In the genomic region with DNA sequence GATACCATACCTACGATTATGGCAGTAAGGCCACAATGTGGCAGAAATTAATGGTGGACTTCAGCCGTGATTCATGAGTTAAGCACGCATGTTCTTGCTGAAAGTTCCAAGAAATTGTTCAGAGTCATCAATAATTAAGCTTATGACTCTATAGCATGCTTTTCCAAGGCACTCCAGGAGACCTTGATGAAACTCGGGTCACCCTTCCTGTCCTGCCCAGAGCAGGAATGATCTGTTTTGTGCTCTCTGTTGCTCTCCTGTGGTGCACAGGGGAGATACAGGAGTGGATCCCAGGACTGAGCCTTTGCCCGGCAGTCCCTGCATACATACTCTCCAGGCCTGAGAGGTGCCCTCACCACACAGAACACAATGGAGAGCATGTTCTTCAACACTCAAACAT, we compare ENCODE assay signal across 8 cellular contexts.
DNase-seq lines count a peak whose midpoint lies in the region; ATAC-seq and TF ChIP-seq lines count a peak whose summit lies in the region.

No MANE protein-coding gene starts in this region.

- H3K9me3 ChIP-seq in DND-41 (ENCODE audit: insufficient read depth, low read length, severe bottlenecking) (no peaks in the 10 kb centered on the region), MG63 (peaks cover 3% of the 10 kb centered on the region; the same call in 1 of the 2 replicates), mesenchymal stem cell (ENCODE audit: control insufficient read depth, low read length) (peaks cover 2% of the 10 kb centered on the region), sigmoid colon (peaks cover 0 to 5% (median 0%) of the 10 kb centered on the region in 4 donors)

- H3K18ac ChIP-seq in mesenchymal stem cell (ENCODE audit: low read depth in 1 of 2, low read length in 2 of 2) = no peak overlapping the region

- no peaks in the 10 kb centered on the region for H3K4me1 ChIP-seq in DND-41 (ENCODE audit: insufficient read depth, low read length)
- peaks cover 6% of the 10 kb centered on the region for H3K4me1 ChIP-seq in mesenchymal stem cell (ENCODE audit: control insufficient read depth, insufficient read depth, low read depth, low read length)
- H3K4me1 ChIP-seq in sigmoid colon = no peaks in the 10 kb centered on the region

- H2BK120ac ChIP-seq in mesenchymal stem cell (ENCODE audit: low read depth, low read length) = no peak overlapping the region

- H3K79me2 ChIP-seq in DND-41 (ENCODE audit: insufficient read depth, low read length) = no peaks in the 10 kb centered on the region

- no peak for TF ChIP-seq EP300 in sigmoid colon (IDR thresholded peaks at IDR 0.05)

- H3K4ac ChIP-seq in mesenchymal stem cell (ENCODE audit: low read depth in 1 of 2, low read length in 2 of 2) = no peak overlapping the region

- no peak overlapping the region for H3K23ac ChIP-seq in mesenchymal stem cell (ENCODE audit: low read length in 2 of 2)

- TF ChIP-seq CTCF in DND-41 (IDR thresholded peaks at IDR 0.05; ENCODE audit: borderline replicate concordance, extremely low read depth, low read length, poor library complexity, severe bottlenecking) = peak; percentile 23
- peak; percentile 67 for TF ChIP-seq CTCF in choroid plexus epithelial cell (conservative IDR thresholded peaks at IDR 0.05; ENCODE audit: low read depth, low read length)
- TF ChIP-seq CTCF in sigmoid colon (IDR thresholded peaks at IDR 0.05) = no peak

- DNase-seq in DND-41 (no peak), MG63 (peak; percentile 83), choroid plexus epithelial cell (ENCODE audit: low read depth) (peak; percentile 49), mesenchymal stem cell (peak; percentile 31), NCI-H2081 (lab: John Stamatoyannopoulos, UW) (no peak), Ammon's horn (ENCODE audit: low spot score) (no peak), sigmoid colon (no peak)
- DNase-seq in stimulated activated naive CD4-positive, alpha-beta T cell treated with Interleukin-2 at 50 U/mL for 16 hours (lab: John Stamatoyannopoulos, UW) = no peak

- 70% methylated on average over 5 of the region's 5 CpGs for WGBS in mesenchymal stem cell
- WGBS in sigmoid colon, 2 donors = 53 to 82% methylated on average over 5 of the region's 5 CpGs

- H2AK5ac ChIP-seq in mesenchymal stem cell (ENCODE audit: low read length, severe bottlenecking) = no peak overlapping the region

- H3K36me3 ChIP-seq in DND-41 (ENCODE audit: insufficient read depth, low read length) (no peaks in the 10 kb centered on the region), MG63 (no peaks in the 10 kb centered on the region), mesenchymal stem cell (ENCODE audit: control insufficient read depth in 1 of 2, insufficient read depth in 2 of 2, low read depth in 1 of 2, low read length in 2 of 2) (peaks cover 3 to 14% of the 10 kb centered on the region in 2 experiments), sigmoid colon (peaks cover 0 to 20% (median 3%) of the 10 kb centered on the region in 4 donors)

- no peak overlapping the region for H3K14ac ChIP-seq in mesenchymal stem cell (ENCODE audit: low read length in 2 of 2)

- H3K4me2 ChIP-seq in DND-41 (ENCODE audit: insufficient read depth, low read length) (no peak overlapping the region), mesenchymal stem cell (ENCODE audit: low read length, poor library complexity, severe bottlenecking) (no peak overlapping the region)

- no peak overlapping the region for H4K91ac ChIP-seq in mesenchymal stem cell (ENCODE audit: low read length)

- H2AFZ ChIP-seq in DND-41 (ENCODE audit: low read depth, low read length) = no peak overlapping the region
- no peak overlapping the region for H2AFZ ChIP-seq in mesenchymal stem cell (ENCODE audit: low read depth, low read length)

- H2BK5ac ChIP-seq in mesenchymal stem cell (ENCODE audit: low read depth, low read length, poor library complexity, severe bottlenecking) = no peak overlapping the region

- no peak overlapping the region for H3K27ac ChIP-seq in DND-41 (ENCODE audit: low read length)
- H3K27ac ChIP-seq in mesenchymal stem cell (ENCODE audit: low read length, poor library complexity, severe bottlenecking) = peak overlapping the region; percentile 84
- H3K27ac ChIP-seq in sigmoid colon = no peak overlapping the region

- no peak overlapping the region for H2BK15ac ChIP-seq in mesenchymal stem cell (ENCODE audit: low read depth, poor library complexity, severe bottlenecking)

- intact Hi-C loops in sigmoid colon (cut with DNase I) = no loop called here

- no peak for ATAC-seq in DND-41 (ENCODE audit: insufficient read depth, low read depth)

- no peak overlapping the region for H2BK12ac ChIP-seq in mesenchymal stem cell (ENCODE audit: low read length in 2 of 2)

- H3K4me3 ChIP-seq in DND-41 (ENCODE audit: low read depth in 1 of 2, low read length in 2 of 2) = no peak overlapping the region
- no peak overlapping the region for H3K4me3 ChIP-seq in MG63
- H3K4me3 ChIP-seq in choroid plexus epithelial cell (ENCODE audit: low read depth, low read length) = no peak overlapping the region
- no peak overlapping the region for H3K4me3 ChIP-seq in mesenchymal stem cell (ENCODE audit: insufficient read depth in 1 of 2, low read depth in 1 of 2, low read length in 2 of 2)
- no peak overlapping the region for H3K4me3 ChIP-seq in sigmoid colon

- H4K8ac ChIP-seq in mesenchymal stem cell (ENCODE audit: low read length) = no peak overlapping the region

- TF ChIP-seq POLR2A in sigmoid colon (IDR thresholded peaks at IDR 0.05) = no peak

- H3K27me3 ChIP-seq in DND-41 (ENCODE audit: insufficient read depth, low read length, poor library complexity) (no peaks in the 10 kb centered on the region), MG63 (no peaks in the 10 kb centered on the region; the same call in 1 of the 2 replicates), mesenchymal stem cell (ENCODE audit: control insufficient read depth in 1 of 2, insufficient read depth in 1 of 2, low read length in 2 of 2) (no peaks in the 10 kb centered on the region), sigmoid colon (no peaks in the 10 kb centered on the region)

- no peak overlapping the region for H3K9ac ChIP-seq in DND-41 (ENCODE audit: low read depth, low read length)
- H3K9ac ChIP-seq in mesenchymal stem cell (ENCODE audit: low read length) = no peak overlapping the region

- H4K20me1 ChIP-seq in DND-41 (ENCODE audit: insufficient read depth, low read length) = no peaks in the 10 kb centered on the region

- H3K79me1 ChIP-seq in mesenchymal stem cell (replicated peaks; ENCODE audit: low read length, poor library complexity, severe bottlenecking) = no peaks in the 10 kb centered on the region

Comparison
In these comparisons a context has a peak if more than half of its experiments do, and no peak if none do; other contexts are left out.
1. DNase-seq: peak in MG63 (single experiment), choroid plexus epithelial cell (single experiment) and mesenchymal stem cell (single experiment); none in DND-41 (single experiment), NCI-H2081 (0 of 2), Ammon's horn (single experiment), sigmoid colon (single experiment) and stimulated activated naive CD4-positive, alpha-beta T cell treated with Interleukin-2 at 50 U/mL for 16 hours (single experiment).
2. CTCF ChIP-seq: peak in DND-41 (single experiment) and choroid plexus epithelial cell (single experiment); none in sigmoid colon (0 of 4).